In the genomic region with DNA sequence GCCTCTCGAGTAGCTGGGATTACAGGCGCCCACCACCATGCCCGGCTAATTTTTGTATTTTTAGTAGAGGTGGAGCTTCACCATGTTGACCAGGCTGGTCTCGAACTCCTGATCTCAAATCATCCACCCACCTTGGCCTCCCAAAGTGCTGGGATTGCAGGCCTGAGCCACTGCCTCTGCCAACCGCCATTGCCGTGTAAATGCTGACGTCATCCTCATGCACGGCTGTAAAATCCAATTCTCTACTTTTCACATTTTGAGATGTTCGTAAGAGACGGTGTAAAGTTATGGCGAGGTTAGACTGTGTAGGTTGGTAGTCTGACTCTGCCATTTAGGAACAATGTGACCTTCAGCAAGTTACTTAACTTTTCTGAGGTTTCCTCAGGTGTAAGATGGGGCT, we compare ENCODE assay signal across 18 cellular contexts. TPM values are rescaled to one million over a fixed set of nuclear protein-coding genes. Genes with fewer than 3 reads are reported as not detected.
DNase-seq lines count a peak whose midpoint lies in the region; ATAC-seq and TF ChIP-seq lines count a peak whose summit lies in the region.
"Had no signal": no experiment of that assay in that cellular context is flagged by ENCODE, and none has a peak within 500 bp of the region (broad histone marks: within the 10 kb centered on the region; RNA-seq: fewer than 3 reads in every experiment).

No MANE protein-coding gene starts in this region.

- H3K27me3 ChIP-seq in CD4-positive, alpha-beta memory T cell (ENCODE audit: insufficient read depth, low read length), result no peaks in the 10 kb centered on the region
- H3K27me3 ChIP-seq in gastroesophageal sphincter, result no peaks in the 10 kb centered on the region
- H3K27me3 ChIP-seq: body of pancreas had no signal

- no peaks in the 10 kb centered on the region for H3K9me3 ChIP-seq in CD4-positive, alpha-beta memory T cell (ENCODE audit: control insufficient read depth in 1 of 2, low read length in 2 of 2)
- H3K9me3 ChIP-seq in gastroesophageal sphincter, result no peaks in the 10 kb centered on the region
- H3K9me3 ChIP-seq: body of pancreas had no signal

- no peak for TF ChIP-seq EP300 in gastroesophageal sphincter (IDR thresholded peaks at IDR 0.05)

- peak overlapping the region; percentile 48 to 100 (median 99) for H3K27ac Mint-ChIP-seq in CD4-positive, alpha-beta memory T cell
- H3K27ac Mint-ChIP-seq in activated T-helper 2 cell treated with anti-CD3 and anti-CD28 coated beads, Interferon-gamma antibody, Interleukin-2, Interleukin-4, amounts not matched to agents 10 μg/mL and 5 μg/mL and 100 μg/mL, durations not matched to agents 14 hours and 24 hours and 36 hours, result peak overlapping the region; percentile 96
- peak overlapping the region; percentile 95 to 98 for H3K27ac Mint-ChIP-seq in natural killer cell

- ATAC-seq in natural killer cell (no peak), gastroesophageal sphincter (no peak)
- ATAC-seq: body of pancreas, sciatic nerve had no signal

- DNase-seq in CD4-positive, alpha-beta memory T cell, result no peak
- DNase-seq in activated T-helper 2 cell treated with anti-CD3 and anti-CD28 coated beads, Interferon-gamma antibody, Interleukin-2, Interleukin-4, amounts not matched to agents 10 μg/mL and 5 μg/mL and 100 μg/mL, durations not matched to agents 14 hours and 24 hours and 36 hours (ENCODE audit: low spot score), result no peak
- DNase-seq in natural killer cell (no peak), SKM-1 (lab: John Stamatoyannopoulos, UW; ENCODE audit: unreplicated experiment) (no peak), NCI-H526 (lab: John Stamatoyannopoulos, UW) (no peak), DMS79 treated with DMSO at 0.1 percent for 48 hours (lab: John Stamatoyannopoulos, UW) (no peak)
- DNase-seq: activated CD8-positive, alpha-beta memory T cell treated with anti-CD3 and anti-CD28 coated beads for 24 hours; body of pancreas; cortex of kidney; HFFc6; kidney glomerular epithelial cell; NCI-H1930; NCI-H345; RPMI8226 had no signal

- no peaks in the 10 kb centered on the region for H3K27me3 Mint-ChIP-seq in CD4-positive, alpha-beta memory T cell
- H3K27me3 Mint-ChIP-seq in activated T-helper 2 cell treated with anti-CD3 and anti-CD28 coated beads, Interferon-gamma antibody, Interleukin-2, Interleukin-4, amounts not matched to agents 10 μg/mL and 5 μg/mL and 100 μg/mL, durations not matched to agents 14 hours and 24 hours and 36 hours (ENCODE audit: low read depth), result no peaks in the 10 kb centered on the region
- no peaks in the 10 kb centered on the region for H3K27me3 Mint-ChIP-seq in natural killer cell (ENCODE audit: low read depth in 2 of 2)

- TF ChIP-seq CTCF in 22Rv1 (IDR thresholded peaks at IDR 0.05), result no peak
- no peak for TF ChIP-seq CTCF in natural killer cell (IDR thresholded peaks at IDR 0.05)
- TF ChIP-seq CTCF in gastroesophageal sphincter (IDR thresholded peaks at IDR 0.05), result no peak

- peak overlapping the region; percentile 91 for H3K27ac ChIP-seq in 22Rv1
- H3K27ac ChIP-seq in CD4-positive, alpha-beta memory T cell (ENCODE audit: low read depth, low read length), result no peak overlapping the region
- no peak overlapping the region for H3K27ac ChIP-seq in gastroesophageal sphincter

- 100% methylated on average over 7 of the region's 11 CpGs for WGBS in gastroesophageal sphincter (ENCODE audit: low coverage in 1 of 2), 2 donors

- POLR2A ChIA-PET in CD4-positive, alpha-beta memory T cell (lab: Charles Lee; ENCODE audit: partially characterized antibody), result interaction anchor here (0.6 to 2.5 kb wide), 2 partner anchors 8 to 63 kb away, joined by 5 to 16 read pairs; no protein-coding TSS in a partner anchor

- H3K4me3 Mint-ChIP-seq in CD4-positive, alpha-beta memory T cell, result peak overlapping the region in 2 of 8 donors; percentile 93 to 94
- peak overlapping the region; percentile 90 for H3K4me3 Mint-ChIP-seq in activated T-helper 2 cell treated with anti-CD3 and anti-CD28 coated beads, Interferon-gamma antibody, Interleukin-2, Interleukin-4, amounts not matched to agents 10 μg/mL and 5 μg/mL and 100 μg/mL, durations not matched to agents 14 hours and 24 hours and 36 hours (ENCODE audit: low read depth)
- H3K4me3 Mint-ChIP-seq in natural killer cell, result peak overlapping the region; percentile 88

- peaks cover 10 to 18% of the 10 kb centered on the region in 2 donors for H3K36me3 Mint-ChIP-seq in CD4-positive, alpha-beta memory T cell
- H3K36me3 Mint-ChIP-seq in activated T-helper 2 cell treated with anti-CD3 and anti-CD28 coated beads, Interferon-gamma antibody, Interleukin-2, Interleukin-4, amounts not matched to agents 10 μg/mL and 5 μg/mL and 100 μg/mL, durations not matched to agents 14 hours and 24 hours and 36 hours (ENCODE audit: low read depth), result peaks cover 23% of the 10 kb centered on the region
- H3K36me3 Mint-ChIP-seq in natural killer cell, result peaks cover 5% of the 10 kb centered on the region

- no peak overlapping the region for H3K4me3 ChIP-seq in CD4-positive, alpha-beta memory T cell (ENCODE audit: low read length in 2 of 2)
- H3K4me3 ChIP-seq in gastroesophageal sphincter, result no peak overlapping the region
- H3K4me3 ChIP-seq: body of pancreas had no signal

- intact Hi-C loops in CD4-positive, alpha-beta memory T cell (cut with micrococcal nuclease), result no loop called here
- intact Hi-C loops in activated T-helper 2 cell treated with anti-CD3 and anti-CD28 coated beads, Interferon-gamma antibody, Interleukin-2, Interleukin-4, amounts not matched to agents 10 μg/mL and 5 μg/mL and 100 μg/mL, durations not matched to agents 14 hours and 24 hours and 36 hours (cut with micrococcal nuclease), result loop anchor here (2.0 to 10.0 kb wide), 2 partner anchors 62 to 1640 kb away; partner anchors contain the start of gene N4BP1
- intact Hi-C loops in natural killer cell (cut with micrococcal nuclease), result no loop called here

- TF ChIP-seq POLR2A in gastroesophageal sphincter (IDR thresholded peaks at IDR 0.05), result no peak

- CTCF ChIA-PET in CD4-positive, alpha-beta memory T cell (lab: Charles Lee; ENCODE audit: partially characterized antibody), result interaction anchor here (0.7 to 2.4 kb wide), 4 partner anchors 27 to 166 kb away, joined by 3 to 13 read pairs (median 4); no protein-coding TSS in a partner anchor

- peaks cover 28 to 56% (median 46%) of the 10 kb centered on the region in 4 donors for H3K4me1 Mint-ChIP-seq in CD4-positive, alpha-beta memory T cell
- peaks cover 37% of the 10 kb centered on the region for H3K4me1 Mint-ChIP-seq in activated T-helper 2 cell treated with anti-CD3 and anti-CD28 coated beads, Interferon-gamma antibody, Interleukin-2, Interleukin-4, amounts not matched to agents 10 μg/mL and 5 μg/mL and 100 μg/mL, durations not matched to agents 14 hours and 24 hours and 36 hours (ENCODE audit: low read depth)
- H3K4me1 Mint-ChIP-seq in natural killer cell, result peaks cover 28 to 33% of the 10 kb centered on the region in 2 donors

- H3K36me3 ChIP-seq in CD4-positive, alpha-beta memory T cell (ENCODE audit: insufficient read depth, low read length), result peaks cover 2% of the 10 kb centered on the region
- peaks cover 0 to 11% of the 10 kb centered on the region in 2 donors for H3K36me3 ChIP-seq in gastroesophageal sphincter

- no peaks in the 10 kb centered on the region for H3K9me3 Mint-ChIP-seq in CD4-positive, alpha-beta memory T cell
- no peaks in the 10 kb centered on the region for H3K9me3 Mint-ChIP-seq in activated T-helper 2 cell treated with anti-CD3 and anti-CD28 coated beads, Interferon-gamma antibody, Interleukin-2, Interleukin-4, amounts not matched to agents 10 μg/mL and 5 μg/mL and 100 μg/mL, durations not matched to agents 14 hours and 24 hours and 36 hours
- no peaks in the 10 kb centered on the region for H3K9me3 Mint-ChIP-seq in natural killer cell
- H3K9me3 Mint-ChIP-seq: HFFc6, mesothelial cell of epicardium had no signal

- H3K4me1 ChIP-seq in CD4-positive, alpha-beta memory T cell (ENCODE audit: insufficient read depth, low read length), result peaks cover 46% of the 10 kb centered on the region
- peaks cover 0 to 36% (median 10%) of the 10 kb centered on the region in 3 donors for H3K4me1 ChIP-seq in gastroesophageal sphincter

RNA-seq across cellular contexts. Expression of gene DNAJA2, which starts 1.7 kb away (rescaled TPM):
- 10 to 100 TPM; 73.2 to 79.5 TPM for total RNA-seq in CD4-positive, alpha-beta memory T cell
- polyA plus RNA-seq in CD4-positive, alpha-beta memory T cell, result 10 to 100 TPM; 79.2 to 95.6 TPM
- 65.9 and 74.4 TPM in 2 replicates for total RNA-seq in activated T-helper 2 cell treated with anti-CD3 and anti-CD28 coated beads, Interferon-gamma antibody, Interleukin-2, Interleukin-4, amounts not matched to agents 10 μg/mL and 5 μg/mL and 100 μg/mL, durations not matched to agents 14 hours and 24 hours and 36 hours
- total RNA-seq in natural killer cell, result 10 to 100 TPM; 71.8 to 83.2 (median 74.5) TPM
- total RNA-seq in gastroesophageal sphincter, result 10 to 100 TPM; 65.7 to 97.0 (median 72.0) TPM
